ENCODE assay signal across 23 cellular contexts in genomic region chr13:111623170-111623569, GRCh38.
"Had no signal": no experiment of that assay in that cellular context is flagged by ENCODE, and none has a peak within 500 bp of the region (broad histone marks: within the 10 kb centered on the region; RNA-seq: fewer than 3 reads in every experiment).

No MANE protein-coding gene starts in this region.

- H3K27ac ChIP-seq: brain microvascular endothelial cell, left ventricle myocardium inferior, pancreas, testis had no signal

- DNase-seq: activated CD4-positive, alpha-beta T cell treated with anti-CD3 and anti-CD28 coated beads, Interleukin-2, amount 10 ng/mL, durations not matched to agents 7 days and 5 days; activated CD8-positive, alpha-beta T cell treated with anti-CD3 and anti-CD28 coated beads, Interleukin-2, amount 10 ng/mL, durations not matched to agents 7 days and 5 days; activated effector memory CD4-positive, alpha-beta T cell treated with anti-CD3 and anti-CD28 coated beads, Interleukin-2, amount 50 U/mL, for 16 hours; activated naive CD4-positive, alpha-beta T cell treated with anti-CD3 and anti-CD28 coated beads, Interleukin-2, amount 50 U/mL, for 16 hours; activated T-cell treated with anti-CD3 and anti-CD28 coated beads, Interleukin-2, amount 50 U/mL, for 4 hours; aorta; brain microvascular endothelial cell; central memory CD4-positive, alpha-beta T cell; erythroblast; foreskin melanocyte; left ventricle myocardium inferior; mucosa of descending colon; naive B cell; pancreas; stimulated activated CD4-positive, alpha-beta T cell treated with anti-CD3 and anti-CD28 coated beads, Interleukin-4, amount 100 ng/mL, for 24 hours; testis had no signal

- H3K9me3 ChIP-seq: left ventricle myocardium inferior, mucosa of descending colon, pancreas, testis had no signal

- ATAC-seq: activated CD4-positive, CD25-positive, alpha-beta regulatory T cell treated with anti-CD3 and anti-CD28 coated beads, Interleukin-2, amount 50 U/mL, for 24 hours; activated CD8-positive, alpha-beta T cell treated with anti-CD3 and anti-CD28 coated beads, Interleukin-2, amount 10 ng/mL, durations not matched to agents 7 days and 5 days; activated T-cell treated with anti-CD3 and anti-CD28 coated beads, Interleukin-2, amount 50 U/mL, for 4 hours; mucosa of descending colon; pancreas; sciatic nerve; stimulated activated effector memory CD8-positive, alpha-beta T cell treated with anti-CD3 and anti-CD28 coated beads, Interleukin-12 subunit alpha, Interleukin-12 subunit beta, amount 100 ng/mL, for 72 hours had no signal

- H3K36me3 Mint-ChIP-seq: naive B cell; stimulated activated effector memory CD8-positive, alpha-beta T cell treated with anti-CD3 and anti-CD28 coated beads, Interleukin-12 subunit alpha, Interleukin-12 subunit beta, amount 100 ng/mL, for 72 hours had no signal

- H3K9me3 Mint-ChIP-seq: activated CD4-positive, alpha-beta T cell treated with anti-CD3 and anti-CD28 coated beads, Interleukin-2, amount 10 ng/mL, durations not matched to agents 7 days and 5 days; activated T-cell treated with anti-CD3 and anti-CD28 coated beads, Interleukin-2, amount 50 U/mL, for 4 hours; stimulated activated effector memory CD8-positive, alpha-beta T cell treated with anti-CD3 and anti-CD28 coated beads, Interleukin-12 subunit alpha, Interleukin-12 subunit beta, amount 100 ng/mL, for 72 hours; T-helper 1 cell treated with Interleukin-12 subunit alpha and Interleukin-12 subunit beta and Interleukin-4 antibody, amounts not matched to agents 30 μg/mL and 1 μg/mL, for 36 hours had no signal

- H3K4me1 ChIP-seq: pancreas, testis had no signal

- H3K27me3 ChIP-seq: brain microvascular endothelial cell, pancreas, testis had no signal

- H3K4me1 Mint-ChIP-seq: activated CD4-positive, alpha-beta T cell treated with anti-CD3 and anti-CD28 coated beads, Interleukin-2, amount 10 ng/mL, durations not matched to agents 7 days and 5 days; naive B cell; stimulated activated effector memory CD8-positive, alpha-beta T cell treated with anti-CD3 and anti-CD28 coated beads, Interleukin-12 subunit alpha, Interleukin-12 subunit beta, amount 100 ng/mL, for 72 hours had no signal

- H3K4me3 Mint-ChIP-seq: activated CD4-positive, alpha-beta T cell treated with anti-CD3 and anti-CD28 coated beads, Interleukin-2, amount 10 ng/mL, durations not matched to agents 7 days and 5 days; activated CD8-positive, alpha-beta T cell treated with anti-CD3 and anti-CD28 coated beads, Interleukin-2, amount 10 ng/mL, durations not matched to agents 7 days and 5 days; activated T-cell treated with anti-CD3 and anti-CD28 coated beads, Interleukin-2, amount 50 U/mL, for 4 hours; naive B cell; stimulated activated effector memory CD8-positive, alpha-beta T cell treated with anti-CD3 and anti-CD28 coated beads, Interleukin-12 subunit alpha, Interleukin-12 subunit beta, amount 100 ng/mL, for 72 hours; T-helper 1 cell treated with Interleukin-12 subunit alpha and Interleukin-12 subunit beta and Interleukin-4 antibody, amounts not matched to agents 30 μg/mL and 1 μg/mL, for 36 hours had no signal

- H3K27ac Mint-ChIP-seq: activated CD4-positive, alpha-beta T cell treated with anti-CD3 and anti-CD28 coated beads, Interleukin-2, amount 10 ng/mL, durations not matched to agents 7 days and 5 days; activated CD8-positive, alpha-beta T cell treated with anti-CD3 and anti-CD28 coated beads, Interleukin-2, amount 10 ng/mL, durations not matched to agents 7 days and 5 days; stimulated activated effector memory CD8-positive, alpha-beta T cell treated with anti-CD3 and anti-CD28 coated beads, Interleukin-12 subunit alpha, Interleukin-12 subunit beta, amount 100 ng/mL, for 72 hours; T-helper 1 cell treated with Interleukin-12 subunit alpha and Interleukin-12 subunit beta and Interleukin-4 antibody, amounts not matched to agents 30 μg/mL and 1 μg/mL, for 36 hours had no signal

- H3K36me3 ChIP-seq: brain microvascular endothelial cell, left ventricle myocardium inferior, pancreas had no signal

- H3K4me3 ChIP-seq: left ventricle myocardium inferior, mucosa of descending colon, pancreas, smooth muscle cell, testis had no signal

- H3K4me2 ChIP-seq: smooth muscle cell had no signal

- FAIRE-seq: colon, endometrium, pancreas had no signal

- H3K27me3 Mint-ChIP-seq: activated CD4-positive, alpha-beta T cell treated with anti-CD3 and anti-CD28 coated beads, Interleukin-2, amount 10 ng/mL, durations not matched to agents 7 days and 5 days had no signal
